Comparison of ENCODE assay signal across 26 cellular contexts in the genomic region with DNA sequence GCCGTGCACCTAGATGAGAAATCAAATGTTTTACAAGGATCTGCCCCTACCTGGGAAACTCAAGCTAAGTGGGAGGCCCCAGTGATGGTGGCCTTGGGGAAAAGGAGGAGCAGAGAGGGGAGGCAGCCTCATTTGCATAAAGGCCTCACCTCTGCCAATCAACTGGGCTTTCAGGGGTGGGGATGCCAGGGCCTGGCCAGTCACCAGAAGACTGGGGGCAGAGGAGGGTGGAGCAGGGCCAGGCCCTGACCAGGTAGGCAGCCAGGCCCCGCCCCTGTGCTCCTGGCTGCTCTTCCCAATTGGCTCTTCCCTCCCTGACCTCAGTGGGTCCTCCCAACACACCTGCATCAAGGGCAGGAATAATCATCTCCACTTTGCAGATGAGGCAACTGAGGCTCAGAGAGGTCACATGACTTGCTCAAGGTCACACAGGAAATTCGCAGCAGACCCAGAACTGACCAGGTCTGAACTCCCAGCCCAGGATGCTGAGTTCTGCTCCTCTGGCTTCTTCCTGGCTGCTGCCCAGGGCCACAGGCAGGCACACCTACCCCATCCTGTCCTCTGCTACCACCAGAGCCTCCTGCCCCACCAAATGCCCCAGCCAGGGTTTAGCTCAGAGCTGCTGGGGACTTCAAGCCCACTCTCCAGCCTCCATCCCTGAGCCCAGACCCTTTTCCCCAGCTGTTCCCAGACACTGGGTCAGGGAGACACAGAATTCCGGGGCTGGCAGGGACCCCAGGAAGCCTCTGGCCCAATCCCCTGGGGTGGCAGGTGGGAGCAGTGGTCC.
"Had no signal": no experiment of that assay in that cellular context is flagged by ENCODE, and none has a peak within 500 bp of the region (broad histone marks: within the 10 kb centered on the region; RNA-seq: fewer than 3 reads in every experiment).

No MANE protein-coding gene starts in this region.

- H3K27ac Mint-ChIP-seq: activated CD4-positive, alpha-beta T cell treated with anti-CD3 and anti-CD28 coated beads, Interleukin-2, amount 10 ng/mL, durations not matched to agents 24 days and 14 days; activated CD8-positive, alpha-beta T cell treated with anti-CD3 and anti-CD28 coated beads for 36 hours; activated naive CD8-positive, alpha-beta T cell; activated T-helper 2 cell treated with anti-CD3 and anti-CD28 coated beads, Interferon-gamma antibody, Interleukin-2, Interleukin-4, amounts not matched to agents 10 μg/mL and 5 μg/mL and 100 μg/mL, durations not matched to agents 14 hours and 24 hours and 36 hours; memory B cell; nephron progenitor cell; T-helper 1 cell treated with Interleukin-12 subunit alpha and Interleukin-12 subunit beta and Interleukin-4 antibody, amounts not matched to agents 30 μg/mL and 1 μg/mL, for 36 hours had no signal

- H3K36me3 Mint-ChIP-seq: activated naive CD8-positive, alpha-beta T cell; memory B cell had no signal

- H3K27me3 ChIP-seq: colonic mucosa, upper lobe of left lung had no signal

- FAIRE-seq: keratinocyte had no signal

- H3K4me1 Mint-ChIP-seq: activated CD4-positive, alpha-beta T cell treated with anti-CD3 and anti-CD28 coated beads, Interleukin-2, amount 10 ng/mL, durations not matched to agents 24 days and 14 days; memory B cell had no signal

- ATAC-seq: activated CD8-positive, alpha-beta T cell treated with anti-CD3 and anti-CD28 coated beads for 36 hours; activated T-cell treated with anti-CD3 and anti-CD28 coated beads, Interleukin-2, amount 50 U/mL, for 4 hours; gastroesophageal sphincter; heart left ventricle; left colon had no signal

- H3K9me3 Mint-ChIP-seq: activated T-cell treated with anti-CD3 and anti-CD28 coated beads, Interleukin-2, amount 50 U/mL, for 4 hours; activated T-helper 2 cell treated with anti-CD3 and anti-CD28 coated beads, Interferon-gamma antibody, Interleukin-2, Interleukin-4, amounts not matched to agents 10 μg/mL and 5 μg/mL and 100 μg/mL, durations not matched to agents 14 hours and 24 hours and 36 hours; T-helper 1 cell treated with Interleukin-12 subunit alpha and Interleukin-12 subunit beta and Interleukin-4 antibody, amounts not matched to agents 30 μg/mL and 1 μg/mL, for 36 hours had no signal

- H3K4me3 ChIP-seq: breast epithelium, colonic mucosa, esophagus squamous epithelium, gastroesophageal sphincter, heart left ventricle, sigmoid colon, smooth muscle cell, thoracic aorta, upper lobe of left lung had no signal

- DNase-seq: activated CD4-positive, alpha-beta T cell treated with anti-CD3 and anti-CD28 coated beads, Interleukin-2, amount 10 ng/mL, durations not matched to agents 24 days and 14 days; activated CD8-positive, alpha-beta T cell treated with anti-CD3 and anti-CD28 coated beads for 36 hours; activated naive CD4-positive, alpha-beta T cell; activated T-cell treated with anti-CD3 and anti-CD28 coated beads, Interleukin-2, amount 50 U/mL, for 4 hours; colonic mucosa; esophagus squamous epithelium; left colon; nephron progenitor cell; occipital lobe; posterior cingulate gyrus; sigmoid colon; stimulated activated CD4-positive, alpha-beta T cell treated with anti-CD3 and anti-CD28 coated beads, Interleukin-2, amount 100 ng/mL, for 48 hours; stimulated activated CD8-positive, alpha-beta memory T cell treated with anti-CD3 and anti-CD28 coated beads, Interleukin-4, amount 100 ng/mL, for 48 hours; stimulated activated naive CD4-positive, alpha-beta T cell; T1000 had no signal

- H3K4me2 ChIP-seq: smooth muscle cell had no signal

- H3K4me3 Mint-ChIP-seq: activated CD4-positive, alpha-beta T cell treated with anti-CD3 and anti-CD28 coated beads, Interleukin-2, amount 10 ng/mL, durations not matched to agents 24 days and 14 days; activated CD8-positive, alpha-beta T cell treated with anti-CD3 and anti-CD28 coated beads for 36 hours; activated naive CD8-positive, alpha-beta T cell; activated T-cell treated with anti-CD3 and anti-CD28 coated beads, Interleukin-2, amount 50 U/mL, for 4 hours; memory B cell; nephron progenitor cell; T-helper 1 cell treated with Interleukin-12 subunit alpha and Interleukin-12 subunit beta and Interleukin-4 antibody, amounts not matched to agents 30 μg/mL and 1 μg/mL, for 36 hours had no signal

- H3K36me3 ChIP-seq: breast epithelium, colonic mucosa, esophagus squamous epithelium, gastroesophageal sphincter, heart left ventricle, sigmoid colon, thoracic aorta, upper lobe of left lung had no signal

- H3K27ac ChIP-seq: breast epithelium, colonic mucosa, esophagus squamous epithelium, gastroesophageal sphincter, heart left ventricle, sigmoid colon, thoracic aorta, upper lobe of left lung had no signal

- H3K4me1 ChIP-seq: breast epithelium, colonic mucosa, esophagus squamous epithelium, gastroesophageal sphincter, heart left ventricle, sigmoid colon, upper lobe of left lung had no signal

- H3K9me3 ChIP-seq: colonic mucosa, esophagus squamous epithelium, sigmoid colon, thoracic aorta had no signal
